In genomic region chr17:77438241-77439204, GRCh38 we compare ENCODE assay signal across 9 cellular contexts.
DNase-seq lines count a peak whose midpoint lies in the region; ATAC-seq, FAIRE-seq and TF ChIP-seq lines count a peak whose summit lies in the region.
"Had no signal": no experiment of that assay in that cellular context is flagged by ENCODE, and none has a peak within 500 bp of the region (broad histone marks: within the 10 kb centered on the region; RNA-seq: fewer than 3 reads in every experiment).

No MANE protein-coding gene starts in this region.

- peaks cover 100% of the 10 kb centered on the region for H3K4me1 ChIP-seq in DND-41 (ENCODE audit: insufficient read depth, low read length)
- H3K4me1 ChIP-seq in K562 (replicated peaks in 1 of 2; ENCODE audit: control insufficient read depth in 2 of 2, insufficient read depth in 2 of 2, low read length in 2 of 2) = peaks cover 36 to 58% of the 10 kb centered on the region in 2 experiments

- H3K79me2 ChIP-seq in DND-41 (ENCODE audit: insufficient read depth, low read length) = peaks cover 73% of the 10 kb centered on the region
- peaks cover 51% of the 10 kb centered on the region for H3K79me2 ChIP-seq in K562 (ENCODE audit: control insufficient read depth, insufficient read depth, low read length)

- intact Hi-C loops in K562 (cut with micrococcal nuclease) = no loop called here

- H3K4me3 ChIP-seq in DND-41 (ENCODE audit: low read depth in 1 of 2, low read length in 2 of 2) (peak overlapping the region in 1 of 2 experiments; percentile 10; a peak in 1 of 4 replicates), K562 (no peak overlapping the region)

- TF ChIP-seq EP300 in K562 (IDR thresholded peaks at IDR 0.05; ENCODE audit: low read length) = no peak

- TF ChIP-seq CTCF in DND-41 (IDR thresholded peaks at IDR 0.05; ENCODE audit: borderline replicate concordance, extremely low read depth, low read length, poor library complexity, severe bottlenecking) (no peak), K562 (IDR thresholded peaks at IDR 0.05 in 2 of 3, conservative IDR thresholded peaks at IDR 0.05 in 1 of 3; ENCODE audit: insufficient read depth in 2 of 3, low read depth in 1 of 3, low read length in 3 of 3) (no peak), osteocyte (IDR thresholded peaks at IDR 0.05) (no peak)

- peaks cover 23% of the 10 kb centered on the region; the same call in 1 of the 2 replicates for H3K36me3 ChIP-seq in DND-41 (ENCODE audit: insufficient read depth, low read length)
- no peaks in the 10 kb centered on the region for H3K36me3 ChIP-seq in KOPT-K1 (ENCODE audit: insufficient read depth, low read length)
- H3K36me3 ChIP-seq in K562 (ENCODE audit: control insufficient read depth, insufficient read depth, low read length) = peaks cover 13% of the 10 kb centered on the region; the same call in 1 of the 3 replicates

- 81% methylated on average over 14 of the region's 14 CpGs for WGBS in K562 (ENCODE audit: insufficient coverage, low coverage, missing lambda C conversion rate)

- TF ChIP-seq POLR2A in K562 (conservative IDR thresholded peaks at IDR 0.05) = no peak

- no peak overlapping the region for H3K4me3 Mint-ChIP-seq in osteocyte (ENCODE audit: unreplicated experiment)
- H3K4me3 Mint-ChIP-seq: mesothelial cell of epicardium had no signal

- no peaks in the 10 kb centered on the region for H3K27me3 ChIP-seq in DND-41 (ENCODE audit: insufficient read depth, low read length, poor library complexity)
- no peaks in the 10 kb centered on the region for H3K27me3 ChIP-seq in K562 (ENCODE audit: control insufficient read depth in 2 of 2, insufficient read depth in 2 of 2, low read length in 2 of 2)

- 0 out of 4 replicates have a peak, but pooled peaks of 1 of the 2 experiments have one; percentile 20 for TF ChIP-seq RAD21 in K562 (CRISPR knock-in tag; conservative IDR thresholded peaks at IDR 0.05 in 1 of 2, IDR thresholded peaks at IDR 0.05 in 1 of 2)

- CTCF ChIA-PET in K562 (lab: Yijun Ruan, JAX; ENCODE audit: low intra/inter-chr PET ratio) = no interaction called here

- DNase-seq in DND-41 (no peak), K562 (ENCODE audit: extremely low read depth in 1 of 4, low spot score in 3 of 4) (no peak), osteocyte (ENCODE audit: extremely low spot score, unreplicated experiment) (no peak), EL (no peak), NCI-H510A treated with DMSO at 0.1 percent for 48 hours (lab: John Stamatoyannopoulos, UW) (no peak), AG08395 (ENCODE audit: low spot score) (no peak)
- DNase-seq: NCI-H187 had no signal

- peak overlapping the region; percentile 41 for H3K27ac Mint-ChIP-seq in osteocyte (ENCODE audit: unreplicated experiment)

- POLR2A ChIA-PET in K562 (lab: Yijun Ruan, JAX) = interaction anchor here (1.1 to 1.6 kb wide), 2 partner anchors 9 to 10 kb away, joined by 3 to 6 read pairs; no protein-coding TSS in a partner anchor

- no peaks in the 10 kb centered on the region for H3K27me3 Mint-ChIP-seq in osteocyte (ENCODE audit: unreplicated experiment)

- peaks cover 7% of the 10 kb centered on the region for H3K9me1 ChIP-seq in K562 (ENCODE audit: control insufficient read depth, insufficient read depth, low read length)

- H4K20me1 ChIP-seq in DND-41 (ENCODE audit: insufficient read depth, low read length) = no peaks in the 10 kb centered on the region
- peaks cover 53% of the 10 kb centered on the region for H4K20me1 ChIP-seq in K562 (replicated peaks; ENCODE audit: control insufficient read depth, insufficient read depth, low read length)

- no peak for FAIRE-seq in K562 (lab: Jason Lieb, UNC)

- TSS peak; percentile 18 for BruUV-seq in K562 (replicated peaks; lab: Mats Ljungman, UMichigan)

- H3K27ac ChIP-seq in DND-41 (ENCODE audit: low read length) = peak overlapping the region; percentile 99
- H3K27ac ChIP-seq in KOPT-K1 (ENCODE audit: low read depth, low read length, poor library complexity, severe bottlenecking) = peak overlapping the region; percentile 98
- H3K27ac ChIP-seq in K562 (ENCODE audit: extremely low read depth, low read depth, low read length) = 0 out of 3 replicates have a peak overlapping the region, but pooled peaks have one; percentile 10

- H2AFZ ChIP-seq in DND-41 (ENCODE audit: low read depth, low read length) (no peak overlapping the region), K562 (ENCODE audit: low read depth, low read length) (no peak overlapping the region)

- H3K9me3 ChIP-seq in DND-41 (ENCODE audit: insufficient read depth, low read length, severe bottlenecking) (no peaks in the 10 kb centered on the region), KOPT-K1 (ENCODE audit: insufficient read depth, low read length, poor library complexity, severe bottlenecking) (no peaks in the 10 kb centered on the region), K562 (replicated peaks; ENCODE audit: control insufficient read depth, insufficient read depth, low read depth, low read length) (no peaks in the 10 kb centered on the region)

- no peak for ATAC-seq in DND-41 (ENCODE audit: insufficient read depth, low read depth)
- peak; percentile 53; the same call in 2 of the 3 replicates for ATAC-seq in K562

- peaks cover 95% of the 10 kb centered on the region for H3K4me1 Mint-ChIP-seq in osteocyte (ENCODE audit: unreplicated experiment)

- in situ Hi-C loops in K562 (cut with MboI) = no loop called here

- H3K9me3 Mint-ChIP-seq in osteocyte (ENCODE audit: unreplicated experiment) = no peaks in the 10 kb centered on the region
- H3K9me3 Mint-ChIP-seq: mesothelial cell of epicardium had no signal

- H3K9ac ChIP-seq in DND-41 (ENCODE audit: low read depth, low read length) (peak overlapping the region; percentile 66), K562 (ENCODE audit: insufficient read depth in 1 of 2, low read depth in 2 of 2, low read length in 2 of 2) (peak overlapping the region in 1 of 2 experiments; percentile 43; a peak in 2 of 4 replicates)

- H3K4me2 ChIP-seq in DND-41 (ENCODE audit: insufficient read depth, low read length) (peak overlapping the region; percentile 37), K562 (ENCODE audit: insufficient read depth, low read length) (no peak overlapping the region)

- peaks cover 3% of the 10 kb centered on the region for H3K36me3 Mint-ChIP-seq in osteocyte (ENCODE audit: unreplicated experiment)
- H3K36me3 Mint-ChIP-seq: mesothelial cell of epicardium had no signal

TF ChIP-seq in K562, 482 proteins besides CTCF, POLR2A, EP300 and RAD21:
- TF ChIP-seq SPI1 (IDR thresholded peaks at IDR 0.05; ENCODE audit: borderline replicate concordance, low read depth, low read length) (peak; percentile 72; the same call in 1 of the 2 replicates), FUS (optimal IDR thresholded peaks at IDR 0.05; ENCODE audit: low read depth, low read length) (no peak), TFAP4 (CRISPR knock-in tag; IDR thresholded peaks at IDR 0.05; ENCODE audit: borderline replicate concordance) (no peak)

Comparison
In these comparisons a context has a peak if more than half of its experiments do, and no peak if none do; other contexts are left out.
1. H3K27ac ChIP-seq: peak in every context shown above with its lines; median percentile 99 in DND-41; 98 in KOPT-K1; 10 in K562.